1 cellular context compared by ENCODE assay signal in the genomic region with DNA sequence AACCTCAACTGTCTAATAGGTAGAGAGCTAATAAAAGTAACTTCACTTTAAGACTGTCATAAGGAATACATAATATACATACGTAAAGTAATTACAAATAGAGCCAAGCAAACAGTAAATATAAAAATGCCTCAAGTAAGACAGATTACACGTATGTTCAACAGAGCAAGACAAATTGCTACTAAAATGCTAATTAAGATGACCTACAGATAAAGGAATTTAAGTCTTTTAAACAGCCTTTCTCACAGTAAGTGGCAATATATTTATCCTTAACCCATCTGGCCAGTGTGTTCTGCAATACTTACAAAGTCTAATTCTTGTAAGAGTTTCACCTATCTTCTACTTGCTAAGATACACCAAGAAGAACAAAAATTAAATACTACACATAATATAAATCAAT.
TF ChIP-seq lines count a peak whose summit lies in the region.

No MANE protein-coding gene starts in this region.

TF ChIP-seq in HEK293, 187 proteins besides CTCF, POLR2A, EP300 and RAD21 (continued from another document):
- TF ChIP-seq, protein P1, sequence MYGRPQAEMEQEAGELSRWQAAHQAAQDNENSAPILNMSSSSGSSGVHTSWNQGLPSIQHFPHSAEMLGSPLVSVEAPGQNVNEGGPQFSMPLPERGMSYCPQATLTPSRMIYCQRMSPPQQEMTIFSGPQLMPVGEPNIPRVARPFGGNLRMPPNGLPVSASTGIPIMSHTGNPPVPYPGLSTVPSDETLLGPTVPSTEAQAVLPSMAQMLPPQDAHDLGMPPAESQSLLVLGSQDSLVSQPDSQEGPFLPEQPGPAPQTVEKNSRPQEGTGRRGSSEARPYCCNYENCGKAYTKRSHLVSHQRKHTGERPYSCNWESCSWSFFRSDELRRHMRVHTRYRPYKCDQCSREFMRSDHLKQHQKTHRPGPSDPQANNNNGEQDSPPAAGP (tag by site-specific recombination; IDR thresholded peaks at IDR 0.05): no peak
- TF ChIP-seq ZNF416 (tag by site-specific recombination; IDR thresholded peaks at IDR 0.05) (no peak), ZNF239 (tag by site-specific recombination; IDR thresholded peaks at IDR 0.05) (no peak), SCRT2 (tag by site-specific recombination; IDR thresholded peaks at IDR 0.05) (no peak), OSR2 (tag by site-specific recombination; IDR thresholded peaks at IDR 0.05) (0 out of 2 replicates have a peak, but pooled peaks have one; percentile 31), ZNF366 (tag by site-specific recombination; conservative IDR thresholded peaks at IDR 0.05) (peak; percentile 62; the same call in 1 of the 2 replicates), ZNF514 (tag by site-specific recombination; IDR thresholded peaks at IDR 0.05) (no peak), ZNF114 (tag by site-specific recombination; IDR thresholded peaks at IDR 0.05) (no peak), ZNF391 (tag by site-specific recombination; IDR thresholded peaks at IDR 0.05; ENCODE audit: borderline replicate concordance, low read depth) (no peak)
- TF ChIP-seq, protein P2, sequence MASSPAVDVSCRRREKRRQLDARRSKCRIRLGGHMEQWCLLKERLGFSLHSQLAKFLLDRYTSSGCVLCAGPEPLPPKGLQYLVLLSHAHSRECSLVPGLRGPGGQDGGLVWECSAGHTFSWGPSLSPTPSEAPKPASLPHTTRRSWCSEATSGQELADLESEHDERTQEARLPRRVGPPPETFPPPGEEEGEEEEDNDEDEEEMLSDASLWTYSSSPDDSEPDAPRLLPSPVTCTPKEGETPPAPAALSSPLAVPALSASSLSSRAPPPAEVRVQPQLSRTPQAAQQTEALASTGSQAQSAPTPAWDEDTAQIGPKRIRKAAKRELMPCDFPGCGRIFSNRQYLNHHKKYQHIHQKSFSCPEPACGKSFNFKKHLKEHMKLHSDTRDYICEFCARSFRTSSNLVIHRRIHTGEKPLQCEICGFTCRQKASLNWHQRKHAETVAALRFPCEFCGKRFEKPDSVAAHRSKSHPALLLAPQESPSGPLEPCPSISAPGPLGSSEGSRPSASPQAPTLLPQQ (tag by site-specific recombination; IDR thresholded peaks at IDR 0.05): no peak
- TF ChIP-seq, protein P3, sequence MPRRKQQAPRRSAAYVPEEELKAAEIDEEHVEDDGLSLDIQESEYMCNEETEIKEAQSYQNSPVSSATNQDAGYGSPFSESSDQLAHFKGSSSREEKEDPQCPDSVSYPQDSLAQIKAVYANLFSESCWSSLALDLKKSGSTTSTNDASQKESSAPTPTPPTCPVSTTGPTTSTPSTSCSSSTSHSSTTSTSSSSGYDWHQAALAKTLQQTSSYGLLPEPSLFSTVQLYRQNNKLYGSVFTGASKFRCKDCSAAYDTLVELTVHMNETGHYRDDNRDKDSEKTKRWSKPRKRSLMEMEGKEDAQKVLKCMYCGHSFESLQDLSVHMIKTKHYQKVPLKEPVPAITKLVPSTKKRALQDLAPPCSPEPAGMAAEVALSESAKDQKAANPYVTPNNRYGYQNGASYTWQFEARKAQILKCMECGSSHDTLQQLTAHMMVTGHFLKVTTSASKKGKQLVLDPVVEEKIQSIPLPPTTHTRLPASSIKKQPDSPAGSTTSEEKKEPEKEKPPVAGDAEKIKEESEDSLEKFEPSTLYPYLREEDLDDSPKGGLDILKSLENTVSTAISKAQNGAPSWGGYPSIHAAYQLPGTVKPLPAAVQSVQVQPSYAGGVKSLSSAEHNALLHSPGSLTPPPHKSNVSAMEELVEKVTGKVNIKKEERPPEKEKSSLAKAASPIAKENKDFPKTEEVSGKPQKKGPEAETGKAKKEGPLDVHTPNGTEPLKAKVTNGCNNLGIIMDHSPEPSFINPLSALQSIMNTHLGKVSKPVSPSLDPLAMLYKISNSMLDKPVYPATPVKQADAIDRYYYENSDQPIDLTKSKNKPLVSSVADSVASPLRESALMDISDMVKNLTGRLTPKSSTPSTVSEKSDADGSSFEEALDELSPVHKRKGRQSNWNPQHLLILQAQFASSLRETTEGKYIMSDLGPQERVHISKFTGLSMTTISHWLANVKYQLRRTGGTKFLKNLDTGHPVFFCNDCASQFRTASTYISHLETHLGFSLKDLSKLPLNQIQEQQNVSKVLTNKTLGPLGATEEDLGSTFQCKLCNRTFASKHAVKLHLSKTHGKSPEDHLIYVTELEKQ (tag by site-specific recombination; IDR thresholded peaks at IDR 0.05; ENCODE audit: borderline replicate concordance): no peak
